In the genomic region with DNA sequence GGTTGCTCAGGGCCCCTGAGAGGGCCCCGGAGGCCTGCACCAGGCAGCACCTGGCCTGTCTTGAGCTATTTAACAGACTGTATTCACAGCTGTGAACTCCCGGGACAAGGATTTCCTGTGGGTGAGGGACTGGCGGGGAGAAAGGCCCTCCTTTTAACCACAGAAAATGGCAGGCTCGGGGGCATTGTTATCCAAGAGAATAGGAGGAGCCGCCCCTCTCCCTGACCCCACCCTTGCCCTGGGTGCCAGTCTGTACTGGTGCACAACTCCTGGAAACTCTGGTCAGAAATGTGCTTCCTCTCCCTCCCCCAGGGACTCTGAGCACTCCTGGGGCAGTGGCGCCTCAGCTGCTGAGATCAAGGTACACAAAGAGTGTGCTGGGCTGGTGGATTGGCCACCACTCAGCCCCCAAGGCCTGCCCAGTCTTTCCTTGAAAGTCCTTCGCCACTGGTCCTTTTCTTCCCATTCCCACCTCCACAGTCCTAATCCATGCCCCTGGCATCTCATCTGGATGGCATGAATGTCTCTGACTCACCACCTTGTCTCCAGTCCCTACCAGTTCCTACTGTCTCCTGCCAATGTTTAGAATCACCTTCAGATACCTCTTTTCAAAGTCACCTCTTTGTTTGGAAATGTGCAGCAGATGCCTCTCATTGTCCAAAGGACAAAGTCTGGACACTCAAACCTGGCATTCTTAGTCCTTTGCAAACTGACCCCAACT, we compare ENCODE assay signal across 1 cellular context.
TF ChIP-seq lines count a peak whose summit lies in the region.

No MANE protein-coding gene starts in this region.

TF ChIP-seq in GM12878, 131 proteins besides CTCF, POLR2A, EP300 and RAD21:
- no peak for TF ChIP-seq RB1 (IDR thresholded peaks at IDR 0.05; ENCODE audit: borderline replicate concordance)
